In genomic region chr3:28590851-28591250, GRCh38 we compare ENCODE assay signal across 1 cellular context.
A peak's percentile ranks its signal among the peaks of the same experiment; 100 is the strongest.
TF ChIP-seq lines count a peak whose summit lies in the region.

No MANE protein-coding gene starts in this region.

TF ChIP-seq in SK-N-SH, 30 proteins besides CTCF, POLR2A, EP300 and RAD21:
- TF ChIP-seq TCF12 (IDR thresholded peaks at IDR 0.05) (0 out of 2 replicates have a peak, but pooled peaks have one; percentile 7), PBX3 (IDR thresholded peaks at IDR 0.05) (no peak)
